ENCODE assay signal across 24 cellular contexts in genomic region chr6:160851031-160851430, GRCh38.
"Had no signal": no experiment of that assay in that cellular context is flagged by ENCODE, and none has a peak within 500 bp of the region (broad histone marks: within the 10 kb centered on the region; RNA-seq: fewer than 3 reads in every experiment).

No MANE protein-coding gene starts in this region.

- H3K4me3 ChIP-seq: stomach, suprapubic skin, testis, thoracic aorta, thyroid gland, tibial artery, tibial nerve, transverse colon, upper lobe of left lung, upper lobe of right lung, uterus, vagina had no signal

- DNase-seq: stimulated activated CD4-positive, alpha-beta T cell treated with anti-CD3 and anti-CD28 coated beads, Interleukin-2, amount 100 ng/mL, for 48 hours; stimulated activated CD4-positive, alpha-beta T cell treated with anti-CD3 and anti-CD28 coated beads, Interleukin-4, amount 100 ng/mL, for 1 hour; stimulated activated CD4-positive, alpha-beta T cell treated with anti-CD3 and anti-CD28 coated beads, Interleukin-4, amount 100 ng/mL, for 24 hours; stimulated activated CD4-positive, alpha-beta T cell treated with anti-CD3 and anti-CD28 coated beads, Interleukin-4, amount 100 ng/mL, for 4 hours; stimulated activated CD8-positive, alpha-beta memory T cell treated with anti-CD3 and anti-CD28 coated beads, Interleukin-4, amount 100 ng/mL, for 48 hours; stimulated activated naive B cell treated with anti-CD40 and anti-IgM and Interleukin-4, amounts not matched to agents 10 μg/mL and 1 μg/mL and 100 μg/mL, for 72 hours; stimulated activated naive CD4-positive, alpha-beta T cell; stimulated activated naive CD4-positive, alpha-beta T cell treated with Interleukin-2 at 50 U/mL for 16 hours; stimulated activated naive CD8-positive, alpha-beta T cell treated with anti-CD3 and anti-CD28 coated beads, Interleukin-15, amount 100 ng/mL, for 72 hours; stimulated activated naive CD8-positive, alpha-beta T cell treated with anti-CD3 and anti-CD28 coated beads, Interleukin-15, Interleukin-2, amounts not matched to agents 100 U/mL and 50 U/mL, for 24 hours; stomach; substantia nigra; testis; thyroid gland; tibial artery; transverse colon; trophoblast cell; upper lobe of left lung; upper lobe of right lung; uterus had no signal

- H3K36me3 ChIP-seq: stomach, suprapubic skin, thoracic aorta, thyroid gland, tibial artery, tibial nerve, transverse colon, upper lobe of left lung, upper lobe of right lung, uterus, vagina had no signal

- H3K9me3 ChIP-seq: stomach, suprapubic skin, testis, thoracic aorta, thyroid gland, tibial artery, tibial nerve, transverse colon, upper lobe of left lung, upper lobe of right lung, uterus, vagina had no signal

- H3K4me1 ChIP-seq: stomach, suprapubic skin, testis, thyroid gland, tibial artery, tibial nerve, transverse colon, upper lobe of left lung, upper lobe of right lung, uterus, vagina had no signal

- H3K27ac ChIP-seq: stomach, suprapubic skin, testis, thoracic aorta, thyroid gland, tibial artery, tibial nerve, transverse colon, upper lobe of left lung, upper lobe of right lung, uterus, vagina had no signal
